Comparison of ENCODE assay signal across 8 cellular contexts in genomic region chr2:87075054-87075790, GRCh38. TPM values are rescaled to one million over a fixed set of nuclear protein-coding genes. Genes with fewer than 3 reads are reported as not detected.
A peak's percentile ranks its signal among the peaks of the same experiment; 100 is the strongest.
DNase-seq lines count a peak whose midpoint lies in the region; ATAC-seq, FAIRE-seq and TF ChIP-seq lines count a peak whose summit lies in the region.
"Not testable (repeated sequence)": the region's sequence is repeated elsewhere in the genome, so short reads cannot be mapped to it uniquely, and the experiment has no call there.

No MANE protein-coding gene starts in this region.

- H3K9me3 Mint-ChIP-seq in HFFc6; activated T-cell treated with anti-CD3 and anti-CD28 coated beads, Interleukin-2, amount 50 U/mL, for 72 hours: not testable (repeated sequence)

- not testable (repeated sequence) for H3K9me3 ChIP-seq in RWPE2 (ENCODE audit: severe bottlenecking); kidney (ENCODE audit: control insufficient read depth in 1 of 2, low read length in 2 of 2); thoracic aorta

- H3K27me3 Mint-ChIP-seq in HFFc6 (ENCODE audit: insufficient read depth); activated T-cell treated with anti-CD3 and anti-CD28 coated beads, Interleukin-2, amount 50 U/mL, for 72 hours (ENCODE audit: low read depth): not testable (repeated sequence)

- peak overlapping the region; percentile 85 for H3K4me3 Mint-ChIP-seq in HFFc6
- H3K4me3 Mint-ChIP-seq in activated T-cell treated with anti-CD3 and anti-CD28 coated beads, Interleukin-2, amount 50 U/mL, for 72 hours = peak overlapping the region; percentile 93 to 97

- intact Hi-C loops in kidney (cut with DNase I) = not testable (repeated sequence)

- H3K4me1 Mint-ChIP-seq in HFFc6 (ENCODE audit: low read depth) = not testable (repeated sequence)
- peaks cover 10% of the 10 kb centered on the region for H3K4me1 Mint-ChIP-seq in activated T-cell treated with anti-CD3 and anti-CD28 coated beads, Interleukin-2, amount 50 U/mL, for 72 hours (ENCODE audit: low read depth)

- TF ChIP-seq CTCF in HFFc6 (IDR thresholded peaks at IDR 0.05); RWPE2 (IDR thresholded peaks at IDR 0.05; ENCODE audit: poor library complexity, severe bottlenecking); kidney (IDR thresholded peaks at IDR 0.05; ENCODE audit: borderline replicate concordance, extremely low read depth, insufficient read depth); thoracic aorta (IDR thresholded peaks at IDR 0.05): not testable (repeated sequence)

- H3K9ac ChIP-seq in kidney (ENCODE audit: low read length in 2 of 2) = peak overlapping the region in 1 of 2 donors; percentile 15

- ATAC-seq in RWPE2 (ENCODE audit: low read depth); activated T-cell treated with anti-CD3 and anti-CD28 coated beads, Interleukin-2, amount 50 U/mL, for 72 hours (replicated peaks in 1 of 2); thoracic aorta (ENCODE audit: insufficient number of reproducible peaks, low FRiP score, low read depth): not testable (repeated sequence)

- H3K27me3 ChIP-seq in RWPE2 (ENCODE audit: insufficient read depth, poor library complexity, severe bottlenecking); thoracic aorta (replicated peaks; ENCODE audit: insufficient read depth): not testable (repeated sequence)

- H3K27ac ChIP-seq in RWPE2 (ENCODE audit: poor library complexity, severe bottlenecking) = peak overlapping the region; percentile 51
- peak overlapping the region in 1 of 2 donors; percentile 4 for H3K27ac ChIP-seq in kidney (ENCODE audit: low read depth in 2 of 2, low read length in 2 of 2)
- peak overlapping the region; percentile 94 to 95 for H3K27ac ChIP-seq in thoracic aorta

- DNase-seq in ELR (ENCODE audit: low read depth) = peak; percentile 29
- not testable (repeated sequence) for DNase-seq in HFFc6; RWPE2 (ENCODE audit: low spot score); thoracic aorta (ENCODE audit: low spot score)
- peak; percentile 50 to 55 for DNase-seq in activated T-cell treated with anti-CD3 and anti-CD28 coated beads, Interleukin-2, amount 50 U/mL, for 72 hours
- DNase-seq in effector CD4-positive, alpha-beta T cell = peak; percentile 13
- DNase-seq in kidney = peak; percentile 81
- DNase-seq in putamen (ENCODE audit: low spot score) = peak; percentile 2

- H3K36me3 ChIP-seq in RWPE2 (ENCODE audit: low read depth); kidney (ENCODE audit: control insufficient read depth in 1 of 2, insufficient read depth in 2 of 2, low read length in 2 of 2); thoracic aorta: not testable (repeated sequence)

- not testable (repeated sequence) for H3K36me3 Mint-ChIP-seq in HFFc6 (ENCODE audit: low read depth); activated T-cell treated with anti-CD3 and anti-CD28 coated beads, Interleukin-2, amount 50 U/mL, for 72 hours (ENCODE audit: insufficient read depth in 2 of 2)

- H3K4me1 ChIP-seq in RWPE2 (ENCODE audit: insufficient read depth, poor library complexity, severe bottlenecking); kidney (ENCODE audit: control insufficient read depth in 1 of 2, insufficient read depth in 1 of 2, low read depth in 1 of 2, low read length in 2 of 2); thoracic aorta (ENCODE audit: control insufficient read depth in 1 of 2, low read depth in 2 of 2): not testable (repeated sequence)

- peak overlapping the region; percentile 70 for H3K4me3 ChIP-seq in RWPE2 (ENCODE audit: severe bottlenecking)
- H3K4me3 ChIP-seq in kidney (ENCODE audit: low read length in 2 of 2) = peak overlapping the region; percentile 36 to 66
- peak overlapping the region; percentile 86 for H3K4me3 ChIP-seq in thoracic aorta

- H3K27ac Mint-ChIP-seq in HFFc6 = not testable (repeated sequence)
- peak overlapping the region; percentile 96 for H3K27ac Mint-ChIP-seq in activated T-cell treated with anti-CD3 and anti-CD28 coated beads, Interleukin-2, amount 50 U/mL, for 72 hours

- not testable (repeated sequence) for FAIRE-seq in kidney (lab: Jason Lieb, UNC)

RNA-seq across cellular contexts. Expression of gene PLGLB1, which starts 53.6 kb away (rescaled TPM):
- 1 to 10 TPM in 1 of 6 experiments, under 1 TPM in 2, not detected in 3; 0.47 to 1.4 (median 0.62) TPM for total RNA-seq in HFFc6 (2021; fragmentation: NEBNext Ultra II Directional; extraction: Animal tissue kit (Norgen Biotek cat#: 25700))
- total RNA-seq in activated T-cell treated with anti-CD3 and anti-CD28 coated beads, Interleukin-2, amount 50 U/mL, for 72 hours = 1 to 10 TPM; 4.4 to 5.7 TPM
- total RNA-seq in kidney (4.1 TPM), thoracic aorta (1 to 10 TPM; 2.0 to 8.4 TPM)
- 3.3 TPM for polyA plus RNA-seq in kidney (ENCODE audit: insufficient read depth, low read depth, low replicate concordance)
